ENCODE assay signal across 1 cellular context in the genomic region with DNA sequence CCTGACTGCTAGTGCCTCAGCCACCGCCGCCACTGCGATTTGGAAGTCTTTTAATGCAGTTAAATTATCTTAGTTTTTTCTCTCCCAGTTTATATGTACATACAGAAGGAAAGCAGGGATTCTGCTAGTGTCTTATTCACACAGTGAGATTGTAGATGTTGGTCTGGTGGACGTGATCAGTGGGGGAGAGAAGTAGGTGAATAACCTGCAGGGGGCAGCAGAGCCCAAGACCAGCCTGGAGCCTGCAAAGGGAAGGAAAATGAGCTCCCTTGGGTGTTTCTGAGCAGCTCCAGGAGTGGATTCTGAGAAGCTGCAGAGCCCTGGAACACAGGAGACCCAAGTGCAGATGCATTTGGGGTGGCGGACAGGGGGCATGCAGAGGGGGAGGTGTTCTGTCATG.
TF ChIP-seq lines count a peak whose summit lies in the region.

No MANE protein-coding gene starts in this region.

TF ChIP-seq in neural cell, 6 proteins besides CTCF, POLR2A, EP300 and RAD21 (continued from another document):
- TF ChIP-seq EZH2 (IDR thresholded peaks at IDR 0.05; ENCODE audit: borderline replicate concordance, insufficient read depth, low read length, poor library complexity, severe bottlenecking) (no peak), MXI1 (conservative IDR thresholded peaks at IDR 0.05; ENCODE audit: poor library complexity, severe bottlenecking) (no peak), SMC3 (conservative IDR thresholded peaks at IDR 0.05; ENCODE audit: poor library complexity) (peak; percentile 66), TAF1 (IDR thresholded peaks at IDR 0.05; ENCODE audit: low read depth) (no peak)
